1 cellular context compared by ENCODE assay signal in genomic region chr2:178530625-178531142, GRCh38.
TF ChIP-seq lines count a peak whose summit lies in the region.

No MANE protein-coding gene starts in this region.

TF ChIP-seq in GM12878, 131 proteins besides CTCF, POLR2A, EP300 and RAD21 (continued from another document and continues in another):
- TF ChIP-seq KLF5 (IDR thresholded peaks at IDR 0.05; ENCODE audit: partially characterized antibody) (no peak), SREBF1 (IDR thresholded peaks at IDR 0.05; ENCODE audit: low read length) (no peak), KDM1A (IDR thresholded peaks at IDR 0.05; ENCODE audit: borderline replicate concordance) (no peak), REST (IDR thresholded peaks at IDR 0.05; ENCODE audit: low read depth, low read length) (no peak), ZNF207 (IDR thresholded peaks at IDR 0.05; ENCODE audit: borderline replicate concordance) (no peak), KAT2A (conservative IDR thresholded peaks at IDR 0.05; ENCODE audit: control insufficient read depth, low read depth, low read length) (no peak), ETV6 (conservative IDR thresholded peaks at IDR 0.05 in 1 of 2, IDR thresholded peaks at IDR 0.05 in 1 of 2; ENCODE audit: borderline replicate concordance in 1 of 2, low read depth in 1 of 2) (peak in 1 of 2 experiments; percentile 71; a peak in 2 of 4 replicates), SKIL (IDR thresholded peaks at IDR 0.05; ENCODE audit: low read depth, poor library complexity, severe bottlenecking) (peak; percentile 98), SUZ12 (IDR thresholded peaks at IDR 0.05; ENCODE audit: unreplicated experiment) (no peak), RFX5 (IDR thresholded peaks at IDR 0.05; ENCODE audit: low read depth, low read length) (no peak), HCFC1 (IDR thresholded peaks at IDR 0.05; ENCODE audit: low read length) (no peak), SIX5 (IDR thresholded peaks at IDR 0.05; ENCODE audit: low read depth, low read length, severe bottlenecking) (peak; percentile 16), NKRF (conservative IDR thresholded peaks at IDR 0.05) (no peak), MEF2A (IDR thresholded peaks at IDR 0.05; ENCODE audit: insufficient read depth, low read depth, low read length) (0 out of 2 replicates have a peak, but pooled peaks have one; percentile 54), RB1 (IDR thresholded peaks at IDR 0.05; ENCODE audit: borderline replicate concordance) (peak; percentile 57; the same call in 1 of the 2 replicates), BMI1 (IDR thresholded peaks at IDR 0.05; ENCODE audit: borderline replicate concordance) (peak; percentile 77), MEF2B (IDR thresholded peaks at IDR 0.05; ENCODE audit: partially characterized antibody, poor library complexity, severe bottlenecking) (peak; percentile 100), BCLAF1 (IDR thresholded peaks at IDR 0.05) (no peak), CREM (IDR thresholded peaks at IDR 0.05; ENCODE audit: low read depth) (peak; percentile 74), SPI1 (IDR thresholded peaks at IDR 0.05; ENCODE audit: borderline replicate concordance, insufficient read depth, low read depth, low read length) (peak; percentile 92), JUND (IDR thresholded peaks at IDR 0.05; ENCODE audit: low read depth, low read length) (peak; percentile 48; the same call in 1 of the 2 replicates), NFYA (IDR thresholded peaks at IDR 0.05; ENCODE audit: borderline replicate concordance, low read depth, low read length) (no peak), USF2 (IDR thresholded peaks at IDR 0.05; ENCODE audit: borderline replicate concordance, low read depth, low read length) (no peak), PML (IDR thresholded peaks at IDR 0.05; ENCODE audit: low read length) (0 out of 2 replicates have a peak, but pooled peaks have one; percentile 62), LARP7 (IDR thresholded peaks at IDR 0.05) (no peak), HDAC2 (IDR thresholded peaks at IDR 0.05) (no peak), E4F1 (IDR thresholded peaks at IDR 0.05; ENCODE audit: borderline replicate concordance, partially characterized antibody) (no peak), MLLT1 (IDR thresholded peaks at IDR 0.05) (peak; percentile 85), RELB (IDR thresholded peaks at IDR 0.05; ENCODE audit: low read depth) (peak; percentile 94), ELK1 (IDR thresholded peaks at IDR 0.05; ENCODE audit: low read depth, low read length) (no peak), CREB1 (IDR thresholded peaks at IDR 0.05; ENCODE audit: low read depth) (peak; percentile 72), YY1 (IDR thresholded peaks at IDR 0.05; ENCODE audit: low read depth, low read length) (0 out of 2 replicates have a peak, but pooled peaks have one; percentile 7), CBX3 (IDR thresholded peaks at IDR 0.05; ENCODE audit: borderline replicate concordance, low read depth) (no peak), WRNIP1 (IDR thresholded peaks at IDR 0.05; ENCODE audit: borderline replicate concordance, low read depth, low read length) (no peak), PBX3 (IDR thresholded peaks at IDR 0.05; ENCODE audit: insufficient replicate concordance, low read depth, low read length) (no peak), YBX1 (IDR thresholded peaks at IDR 0.05) (0 out of 2 replicates have a peak, but pooled peaks have one; percentile 93), CHD2 (IDR thresholded peaks at IDR 0.05; ENCODE audit: borderline replicate concordance, low read depth, low read length) (peak; percentile 64; the same call in 1 of the 2 replicates), ESRRA (IDR thresholded peaks at IDR 0.05; ENCODE audit: low read length) (no peak), IKZF2 (IDR thresholded peaks at IDR 0.05) (peak; percentile 97 to 99), TBL1XR1 (IDR thresholded peaks at IDR 0.05; ENCODE audit: low read depth, low read length) (peak; percentile 97), NR2C2 (IDR thresholded peaks at IDR 0.05; ENCODE audit: borderline replicate concordance, control insufficient read depth, insufficient read length, low read depth) (no peak)
